Comparison of ENCODE assay signal across 8 cellular contexts in genomic region chr2:41414486-41415230, GRCh38.
DNase-seq lines count a peak whose midpoint lies in the region; ATAC-seq and TF ChIP-seq lines count a peak whose summit lies in the region.

No MANE protein-coding gene starts in this region.

- intact Hi-C loops in colonic mucosa (cut with DNase I): no loop called here

- H3K27ac ChIP-seq in gastroesophageal sphincter (no peak overlapping the region), thoracic aorta (no peak overlapping the region), colonic mucosa (no peak overlapping the region)

- H3K36me3 ChIP-seq in gastroesophageal sphincter (no peaks in the 10 kb centered on the region), thoracic aorta (no peaks in the 10 kb centered on the region), colonic mucosa (no peaks in the 10 kb centered on the region)

- H3K4me1 ChIP-seq in gastroesophageal sphincter: peaks cover 0 to 4% (median 0%) of the 10 kb centered on the region in 3 donors
- H3K4me1 ChIP-seq in thoracic aorta (ENCODE audit: control insufficient read depth in 1 of 2, low read depth in 2 of 2): no peaks in the 10 kb centered on the region
- H3K4me1 ChIP-seq in colonic mucosa: no peaks in the 10 kb centered on the region

- TF ChIP-seq CTCF in gastroesophageal sphincter (IDR thresholded peaks at IDR 0.05): peak in 3 of 4 experiments; percentile 31 to 50 (median 40)
- TF ChIP-seq CTCF in thoracic aorta (IDR thresholded peaks at IDR 0.05): peak; percentile 41
- no peak for TF ChIP-seq CTCF in colonic mucosa (IDR thresholded peaks at IDR 0.05)

- TF ChIP-seq POLR2A in gastroesophageal sphincter (IDR thresholded peaks at IDR 0.05): no peak

- no peaks in the 10 kb centered on the region for H3K27me3 ChIP-seq in gastroesophageal sphincter
- H3K27me3 ChIP-seq in thoracic aorta (replicated peaks; ENCODE audit: insufficient read depth): no peaks in the 10 kb centered on the region
- no peaks in the 10 kb centered on the region for H3K27me3 ChIP-seq in colonic mucosa

- no peak for TF ChIP-seq EP300 in gastroesophageal sphincter (IDR thresholded peaks at IDR 0.05)

- 58 to 59% methylated on average over 3 to 5 of the region's 5 CpGs for WGBS in gastroesophageal sphincter (ENCODE audit: low coverage in 1 of 2), 2 donors

- no peaks in the 10 kb centered on the region for H3K9me3 ChIP-seq in gastroesophageal sphincter
- no peaks in the 10 kb centered on the region for H3K9me3 ChIP-seq in thoracic aorta
- H3K9me3 ChIP-seq in colonic mucosa: no peaks in the 10 kb centered on the region

- H3K4me3 ChIP-seq in gastroesophageal sphincter: no peak overlapping the region
- H3K4me3 ChIP-seq in thoracic aorta: no peak overlapping the region
- H3K4me3 ChIP-seq in colonic mucosa: no peak overlapping the region

- ATAC-seq in GM19467 (IDR thresholded peaks at IDR 0.05; ENCODE audit: unreplicated experiment): peak; percentile 64
- no peak for ATAC-seq in gastroesophageal sphincter
- no peak for ATAC-seq in thoracic aorta (ENCODE audit: insufficient number of reproducible peaks, low FRiP score, low read depth)

- H3K9ac ChIP-seq in colonic mucosa (ENCODE audit: low read depth in 2 of 2, low read length in 2 of 2): no peak overlapping the region

- peak; percentile 46 for DNase-seq in EL
- DNase-seq in HuH-7 (ENCODE audit: low spot score): peak; percentile 19
- peak; percentile 56 for DNase-seq in RPMI8226
- no peak for DNase-seq in thoracic aorta (ENCODE audit: low spot score)
- no peak for DNase-seq in putamen (ENCODE audit: low spot score)
- DNase-seq in colonic mucosa: no peak

Comparison
In these comparisons a context has a peak if more than half of its experiments do, and no peak if none do; other contexts are left out.
1. DNase-seq: peak in EL (single experiment), HuH-7 (single experiment) and RPMI8226 (single experiment); none in thoracic aorta (single experiment), putamen (single experiment) and colonic mucosa (single experiment).